Comparison of ENCODE assay signal across 10 cellular contexts in genomic region chr17:42010898-42011516, GRCh38. TPM values are rescaled to one million over a fixed set of nuclear protein-coding genes. Genes with fewer than 3 reads are reported as not detected.
A peak's percentile ranks its signal among the peaks of the same experiment; 100 is the strongest.
DNase-seq lines count a peak whose midpoint lies in the region; ATAC-seq and TF ChIP-seq lines count a peak whose summit lies in the region.
"Had no signal": no experiment of that assay in that cellular context is flagged by ENCODE, and none has a peak within 500 bp of the region (broad histone marks: within the 10 kb centered on the region; RNA-seq: fewer than 3 reads in every experiment).

No MANE protein-coding gene starts in this region.

- POLR2A ChIA-PET in PC-9 (lab: Charles Lee; ENCODE audit: unreplicated experiment) = no interaction called here

- H3K4me2 ChIP-seq in PC-9 = peak overlapping the region; percentile 48

- no peaks in the 10 kb centered on the region for H3K9me3 ChIP-seq in PC-9 (ENCODE audit: insufficient read depth, low read depth)

- TF ChIP-seq POLR2A in erythroblast (IDR thresholded peaks at IDR 0.05; ENCODE audit: low read length) = no peak

- H3K4me3 Mint-ChIP-seq in stimulated activated effector memory CD8-positive, alpha-beta T cell treated with anti-CD3 and anti-CD28 coated beads, Interleukin-12 subunit alpha, Interleukin-12 subunit beta, amount 100 ng/mL, for 72 hours = no peak overlapping the region

- no TSS peak for BruUV-seq in PC-9 (replicated peaks; lab: Mats Ljungman, UMichigan)

- H3K36me3 ChIP-seq in PC-9 (ENCODE audit: low read depth) = 0 out of 2 replicates have a peak, but pooled peaks cover 12% of the 10 kb centered on the region

- H3K4me3 ChIP-seq in PC-9 = no peak overlapping the region

- H3K27ac ChIP-seq in PC-9 = peak overlapping the region; percentile 37

- no peak for ATAC-seq in activated naive CD4-positive, alpha-beta T cell treated with anti-CD3 and anti-CD28 coated beads, Interleukin-2, amount 50 U/mL, for 72 hours
- ATAC-seq in stimulated activated effector memory CD8-positive, alpha-beta T cell treated with anti-CD3 and anti-CD28 coated beads, Interleukin-12 subunit alpha, Interleukin-12 subunit beta, amount 100 ng/mL, for 72 hours = no peak
- ATAC-seq in HG03342 (IDR thresholded peaks at IDR 0.05; ENCODE audit: unreplicated experiment) = no peak

- H3K27me3 ChIP-seq in PC-9 (ENCODE audit: insufficient read depth, low read depth) = no peaks in the 10 kb centered on the region

- H3K4me1 ChIP-seq in PC-9 (replicated peaks; ENCODE audit: insufficient read depth) = peaks cover 39% of the 10 kb centered on the region

- no peak overlapping the region for H2AFZ ChIP-seq in PC-9

- H3F3A ChIP-seq in PC-9 (ENCODE audit: insufficient read depth, low read depth) = peaks cover 26% of the 10 kb centered on the region; the same call in 1 of the 2 replicates

- H3K27ac Mint-ChIP-seq in activated naive CD4-positive, alpha-beta T cell treated with anti-CD3 and anti-CD28 coated beads, Interleukin-2, amount 50 U/mL, for 72 hours = peak overlapping the region; percentile 4 to 54
- peak overlapping the region; percentile 44 for H3K27ac Mint-ChIP-seq in stimulated activated effector memory CD8-positive, alpha-beta T cell treated with anti-CD3 and anti-CD28 coated beads, Interleukin-12 subunit alpha, Interleukin-12 subunit beta, amount 100 ng/mL, for 72 hours

- peaks cover 100% of the 10 kb centered on the region for H3K79me2 ChIP-seq in PC-9 (ENCODE audit: low read depth)

- H4K20me1 ChIP-seq in PC-9 (ENCODE audit: insufficient read depth) = peaks cover 86% of the 10 kb centered on the region

- peaks cover 0 to 2% of the 10 kb centered on the region in 2 donors for H3K36me3 Mint-ChIP-seq in activated naive CD4-positive, alpha-beta T cell treated with anti-CD3 and anti-CD28 coated beads, Interleukin-2, amount 50 U/mL, for 72 hours
- peaks cover 47% of the 10 kb centered on the region for H3K36me3 Mint-ChIP-seq in stimulated activated effector memory CD8-positive, alpha-beta T cell treated with anti-CD3 and anti-CD28 coated beads, Interleukin-12 subunit alpha, Interleukin-12 subunit beta, amount 100 ng/mL, for 72 hours

- CTCF ChIA-PET in PC-9 (lab: Charles Lee) = no interaction called here

- H3K9me2 ChIP-seq in PC-9 (ENCODE audit: insufficient read depth) = no peaks in the 10 kb centered on the region

- peaks cover 61% of the 10 kb centered on the region for H3K4me1 Mint-ChIP-seq in stimulated activated effector memory CD8-positive, alpha-beta T cell treated with anti-CD3 and anti-CD28 coated beads, Interleukin-12 subunit alpha, Interleukin-12 subunit beta, amount 100 ng/mL, for 72 hours

- H3K9me3 Mint-ChIP-seq in activated naive CD4-positive, alpha-beta T cell treated with anti-CD3 and anti-CD28 coated beads, Interleukin-2, amount 50 U/mL, for 72 hours = no peaks in the 10 kb centered on the region
- no peaks in the 10 kb centered on the region for H3K9me3 Mint-ChIP-seq in stimulated activated effector memory CD8-positive, alpha-beta T cell treated with anti-CD3 and anti-CD28 coated beads, Interleukin-12 subunit alpha, Interleukin-12 subunit beta, amount 100 ng/mL, for 72 hours
- H3K9me3 Mint-ChIP-seq: CD4-positive, alpha-beta memory T cell had no signal

- intact Hi-C loops in PC-9 (cut with micrococcal nuclease; ENCODE audit: unreplicated experiment) = no loop called here

- TF ChIP-seq CTCF in PC-9 (conservative IDR thresholded peaks at IDR 0.05) = no peak

- no peak for DNase-seq in activated naive CD4-positive, alpha-beta T cell treated with anti-CD3 and anti-CD28 coated beads, Interleukin-2, amount 50 U/mL, for 72 hours (ENCODE audit: low spot score in 2 of 2)
- DNase-seq in activated naive CD4-positive, alpha-beta T cell (lab: John Stamatoyannopoulos, UW) = no peak
- no peak for DNase-seq in PC-9
- peak; percentile 63 to 70 for DNase-seq in erythroblast (lab: John Stamatoyannopoulos, UW)
- DNase-seq in stimulated activated effector memory CD8-positive, alpha-beta T cell treated with anti-CD3 and anti-CD28 coated beads, Interleukin-12 subunit alpha, Interleukin-12 subunit beta, amount 100 ng/mL, for 72 hours (ENCODE audit: low spot score in 2 of 2) = no peak
- no peak for DNase-seq in putamen (ENCODE audit: low spot score)
- DNase-seq in pons (ENCODE audit: low spot score) = no peak
- DNase-seq: CD4-positive, alpha-beta memory T cell; NCI-H524 treated with DMSO at 0.1 percent for 48 hours had no signal

RNA-seq across cellular contexts. Expression of gene DNAJC7, which starts 6.2 kb away (rescaled TPM):
- 100 to 1,000 TPM; 109 to 122 TPM for total RNA-seq in activated naive CD4-positive, alpha-beta T cell treated with anti-CD3 and anti-CD28 coated beads, Interleukin-2, amount 50 U/mL, for 72 hours
- 75.5 and 96.1 TPM in 2 replicates for total RNA-seq in PC-9 (2021)

RNA-seq across cellular contexts. Expression of gene NKIRAS2, which starts 8.9 kb away (rescaled TPM):
- 10 to 100 TPM; 16.7 to 17.5 TPM for total RNA-seq in activated naive CD4-positive, alpha-beta T cell treated with anti-CD3 and anti-CD28 coated beads, Interleukin-2, amount 50 U/mL, for 72 hours
- 38.3 and 39.7 TPM in 2 replicates for total RNA-seq in PC-9 (2021)

RNA-seq across cellular contexts. Expression of gene C17orf113, which starts 39.4 kb away (rescaled TPM):
- total RNA-seq in activated naive CD4-positive, alpha-beta T cell treated with anti-CD3 and anti-CD28 coated beads, Interleukin-2, amount 50 U/mL, for 72 hours = under 1 TPM; 0.16 to 0.37 TPM
- 3.4 and 3.7 TPM in 2 replicates for total RNA-seq in PC-9 (2021)

RNA-seq across cellular contexts. Expression of gene CNP, which starts 44.4 kb away (rescaled TPM):
- 10 to 100 TPM; 63.1 to 85.3 TPM for total RNA-seq in activated naive CD4-positive, alpha-beta T cell treated with anti-CD3 and anti-CD28 coated beads, Interleukin-2, amount 50 U/mL, for 72 hours
- total RNA-seq in PC-9 (2021) = 60.6 and 64.7 TPM in 2 replicates

Comparison
In these comparisons a context has a peak if more than half of its experiments do, and no peak if none do; other contexts are left out.
1. DNase-seq: peak in erythroblast (2 of 2); none in activated naive CD4-positive, alpha-beta T cell treated with anti-CD3 and anti-CD28 coated beads, Interleukin-2, amount 50 U/mL, for 72 hours (0 of 2), activated naive CD4-positive, alpha-beta T cell (0 of 4), PC-9 (0 of 2), stimulated activated effector memory CD8-positive, alpha-beta T cell treated with anti-CD3 and anti-CD28 coated beads, Interleukin-12 subunit alpha, Interleukin-12 subunit beta, amount 100 ng/mL, for 72 hours (0 of 2), putamen (single experiment) and pons (single experiment).